Comparison of ENCODE assay signal across 1 cellular context in the genomic region with DNA sequence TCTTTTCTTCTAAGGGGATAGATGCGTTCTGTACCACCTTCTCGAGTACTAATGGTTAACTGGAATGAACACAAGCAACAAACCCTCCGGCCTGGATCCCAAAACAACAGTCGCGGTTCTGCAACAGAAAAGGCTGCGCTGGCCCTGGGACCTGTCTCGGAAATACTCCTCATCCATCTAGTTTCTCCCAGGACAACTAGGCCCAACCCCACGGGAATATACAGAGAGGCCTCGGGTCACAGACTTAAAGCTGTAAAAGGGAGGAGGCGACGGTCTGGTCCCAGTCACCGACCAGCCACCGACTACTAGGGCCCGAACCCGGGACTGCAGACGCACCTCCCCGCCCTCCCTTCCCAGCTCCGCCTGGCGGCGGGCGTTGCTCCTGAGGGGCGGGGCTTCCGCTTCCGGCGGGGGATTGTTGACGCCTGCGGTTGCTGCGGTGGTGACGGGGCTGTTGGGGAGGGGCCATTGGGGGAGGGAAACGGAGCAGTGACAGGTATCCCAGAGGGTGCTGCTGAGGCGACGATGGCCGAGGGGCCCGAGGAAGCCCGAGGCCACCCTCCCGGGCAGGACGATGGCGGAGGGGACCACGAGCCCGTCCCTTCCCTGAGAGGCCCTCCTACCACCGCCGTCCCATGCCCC.
A peak's percentile ranks its signal among the peaks of the same experiment; 100 is the strongest.
TF ChIP-seq lines count a peak whose summit lies in the region.

A gene with protein sequence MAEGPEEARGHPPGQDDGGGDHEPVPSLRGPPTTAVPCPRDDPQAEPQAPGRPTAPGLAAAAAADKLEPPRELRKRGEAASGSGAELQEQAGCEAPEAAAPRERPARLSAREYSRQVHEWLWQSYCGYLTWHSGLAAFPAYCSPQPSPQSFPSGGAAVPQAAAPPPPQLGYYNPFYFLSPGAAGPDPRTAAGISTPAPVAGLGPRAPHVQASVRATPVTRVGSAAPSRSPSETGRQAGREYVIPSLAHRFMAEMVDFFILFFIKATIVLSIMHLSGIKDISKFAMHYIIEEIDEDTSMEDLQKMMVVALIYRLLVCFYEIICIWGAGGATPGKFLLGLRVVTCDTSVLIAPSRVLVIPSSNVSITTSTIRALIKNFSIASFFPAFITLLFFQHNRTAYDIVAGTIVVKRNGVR (plus strand): TSS at position 418 of the 642 bp plus-strand sequence. CDS start 108 bp downstream, at position 526.

TF ChIP-seq in HepG2, 621 proteins besides CTCF, POLR2A, EP300 and RAD21 (continued from another document and continues in another):
- TF ChIP-seq, protein P1, sequence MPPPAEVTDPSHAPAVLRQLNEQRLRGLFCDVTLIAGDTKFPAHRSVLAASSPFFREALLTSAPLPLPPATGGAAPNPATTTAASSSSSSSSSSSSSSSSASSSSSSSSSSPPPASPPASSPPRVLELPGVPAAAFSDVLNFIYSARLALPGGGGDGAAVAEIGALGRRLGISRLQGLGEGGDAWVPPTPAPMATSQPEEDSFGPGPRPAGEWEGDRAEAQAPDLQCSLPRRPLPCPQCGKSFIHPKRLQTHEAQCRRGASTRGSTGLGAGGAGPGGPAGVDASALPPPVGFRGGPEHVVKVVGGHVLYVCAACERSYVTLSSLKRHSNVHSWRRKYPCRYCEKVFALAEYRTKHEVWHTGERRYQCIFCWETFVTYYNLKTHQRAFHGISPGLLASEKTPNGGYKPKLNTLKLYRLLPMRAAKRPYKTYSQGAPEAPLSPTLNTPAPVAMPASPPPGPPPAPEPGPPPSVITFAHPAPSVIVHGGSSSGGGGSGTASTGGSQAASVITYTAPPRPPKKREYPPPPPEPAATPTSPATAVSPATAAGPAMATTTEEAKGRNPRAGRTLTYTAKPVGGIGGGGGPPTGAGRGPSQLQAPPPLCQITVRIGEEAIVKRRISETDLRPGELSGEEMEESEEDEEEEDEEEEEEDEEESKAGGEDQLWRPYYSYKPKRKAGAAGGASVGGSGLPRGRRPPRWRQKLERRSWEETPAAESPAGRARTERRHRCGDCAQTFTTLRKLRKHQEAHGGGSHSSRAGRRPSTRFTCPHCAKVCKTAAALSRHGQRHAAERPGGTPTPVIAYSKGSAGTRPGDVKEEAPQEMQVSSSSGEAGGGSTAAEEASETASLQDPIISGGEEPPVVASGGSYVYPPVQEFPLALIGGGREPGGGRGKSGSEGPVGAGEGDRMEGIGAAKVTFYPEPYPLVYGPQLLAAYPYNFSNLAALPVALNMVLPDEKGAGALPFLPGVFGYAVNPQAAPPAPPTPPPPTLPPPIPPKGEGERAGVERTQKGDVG (CRISPR knock-in tag; IDR thresholded peaks at IDR 0.05; ENCODE audit: borderline replicate concordance): 0 out of 2 replicates have a peak, but pooled peaks have one; percentile 80
- no peak for TF ChIP-seq MAFF (IDR thresholded peaks at IDR 0.05; ENCODE audit: low read depth, low read length)
- TF ChIP-seq DPF2 (CRISPR knock-in tag; IDR thresholded peaks at IDR 0.05; ENCODE audit: borderline replicate concordance, low read depth): 0 out of 2 replicates have a peak, but pooled peaks have one; percentile 54
- TF ChIP-seq FLYWCH1 (CRISPR knock-in tag; IDR thresholded peaks at IDR 0.05): no peak
- TF ChIP-seq NR2C2 (CRISPR knock-in tag; IDR thresholded peaks at IDR 0.05; ENCODE audit: borderline replicate concordance): peak; percentile 57; the same call in 1 of the 2 replicates
- TF ChIP-seq NRL (CRISPR knock-in tag; IDR thresholded peaks at IDR 0.05; ENCODE audit: borderline replicate concordance): no peak; the same call in 1 of the 2 replicates
- no peak for TF ChIP-seq HMG20B (CRISPR knock-in tag; conservative IDR thresholded peaks at IDR 0.05)
- no peak for TF ChIP-seq ZNF253 (CRISPR knock-in tag; IDR thresholded peaks at IDR 0.05; ENCODE audit: borderline replicate concordance)
- TF ChIP-seq MTA3 (CRISPR knock-in tag; IDR thresholded peaks at IDR 0.05): no peak
- 0 out of 2 replicates have a peak, but pooled peaks have one; percentile 33 for TF ChIP-seq ZNF44 (CRISPR knock-in tag; IDR thresholded peaks at IDR 0.05)
- no peak for TF ChIP-seq MAF1 (CRISPR knock-in tag; IDR thresholded peaks at IDR 0.05; ENCODE audit: borderline replicate concordance)
- peak; percentile 79; the same call in 1 of the 2 replicates for TF ChIP-seq ZFP1 (CRISPR knock-in tag; IDR thresholded peaks at IDR 0.05)
- peak; percentile 63 for TF ChIP-seq TEAD3 (CRISPR knock-in tag; optimal IDR thresholded peaks at IDR 0.05; ENCODE audit: borderline replicate concordance)
- TF ChIP-seq HOXA9 (CRISPR knock-in tag; IDR thresholded peaks at IDR 0.05; ENCODE audit: borderline replicate concordance): no peak; the same call in 1 of the 2 replicates
- TF ChIP-seq, protein P2, sequence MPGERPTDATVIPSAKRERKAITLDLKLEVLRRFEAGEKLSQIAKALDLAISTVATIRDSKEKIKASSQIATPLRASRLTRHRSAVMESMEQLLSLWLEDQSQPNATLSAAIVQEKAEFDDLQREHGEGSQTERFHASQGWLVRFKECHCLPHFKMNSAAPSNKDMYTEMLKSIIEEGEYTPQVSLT (CRISPR knock-in tag; IDR thresholded peaks at IDR 0.05; ENCODE audit: borderline replicate concordance, low read depth): no peak
- TF ChIP-seq, protein P3, sequence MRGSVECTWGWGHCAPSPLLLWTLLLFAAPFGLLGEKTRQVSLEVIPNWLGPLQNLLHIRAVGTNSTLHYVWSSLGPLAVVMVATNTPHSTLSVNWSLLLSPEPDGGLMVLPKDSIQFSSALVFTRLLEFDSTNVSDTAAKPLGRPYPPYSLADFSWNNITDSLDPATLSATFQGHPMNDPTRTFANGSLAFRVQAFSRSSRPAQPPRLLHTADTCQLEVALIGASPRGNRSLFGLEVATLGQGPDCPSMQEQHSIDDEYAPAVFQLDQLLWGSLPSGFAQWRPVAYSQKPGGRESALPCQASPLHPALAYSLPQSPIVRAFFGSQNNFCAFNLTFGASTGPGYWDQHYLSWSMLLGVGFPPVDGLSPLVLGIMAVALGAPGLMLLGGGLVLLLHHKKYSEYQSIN (CRISPR knock-in tag; IDR thresholded peaks at IDR 0.05; ENCODE audit: borderline replicate concordance): no peak
- TF ChIP-seq ZNF747 (CRISPR knock-in tag; IDR thresholded peaks at IDR 0.05; ENCODE audit: borderline replicate concordance): 0 out of 2 replicates have a peak, but pooled peaks have one; percentile 58
- no peak for TF ChIP-seq ZNF749 (CRISPR knock-in tag; IDR thresholded peaks at IDR 0.05; ENCODE audit: borderline replicate concordance)
- TF ChIP-seq, protein P4, sequence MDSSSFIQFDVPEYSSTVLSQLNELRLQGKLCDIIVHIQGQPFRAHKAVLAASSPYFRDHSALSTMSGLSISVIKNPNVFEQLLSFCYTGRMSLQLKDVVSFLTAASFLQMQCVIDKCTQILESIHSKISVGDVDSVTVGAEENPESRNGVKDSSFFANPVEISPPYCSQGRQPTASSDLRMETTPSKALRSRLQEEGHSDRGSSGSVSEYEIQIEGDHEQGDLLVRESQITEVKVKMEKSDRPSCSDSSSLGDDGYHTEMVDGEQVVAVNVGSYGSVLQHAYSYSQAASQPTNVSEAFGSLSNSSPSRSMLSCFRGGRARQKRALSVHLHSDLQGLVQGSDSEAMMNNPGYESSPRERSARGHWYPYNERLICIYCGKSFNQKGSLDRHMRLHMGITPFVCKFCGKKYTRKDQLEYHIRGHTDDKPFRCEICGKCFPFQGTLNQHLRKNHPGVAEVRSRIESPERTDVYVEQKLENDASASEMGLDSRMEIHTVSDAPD (CRISPR knock-in tag; IDR thresholded peaks at IDR 0.05): no peak
- TF ChIP-seq ISX (CRISPR knock-in tag; conservative IDR thresholded peaks at IDR 0.05): no peak
- TF ChIP-seq, protein P5, sequence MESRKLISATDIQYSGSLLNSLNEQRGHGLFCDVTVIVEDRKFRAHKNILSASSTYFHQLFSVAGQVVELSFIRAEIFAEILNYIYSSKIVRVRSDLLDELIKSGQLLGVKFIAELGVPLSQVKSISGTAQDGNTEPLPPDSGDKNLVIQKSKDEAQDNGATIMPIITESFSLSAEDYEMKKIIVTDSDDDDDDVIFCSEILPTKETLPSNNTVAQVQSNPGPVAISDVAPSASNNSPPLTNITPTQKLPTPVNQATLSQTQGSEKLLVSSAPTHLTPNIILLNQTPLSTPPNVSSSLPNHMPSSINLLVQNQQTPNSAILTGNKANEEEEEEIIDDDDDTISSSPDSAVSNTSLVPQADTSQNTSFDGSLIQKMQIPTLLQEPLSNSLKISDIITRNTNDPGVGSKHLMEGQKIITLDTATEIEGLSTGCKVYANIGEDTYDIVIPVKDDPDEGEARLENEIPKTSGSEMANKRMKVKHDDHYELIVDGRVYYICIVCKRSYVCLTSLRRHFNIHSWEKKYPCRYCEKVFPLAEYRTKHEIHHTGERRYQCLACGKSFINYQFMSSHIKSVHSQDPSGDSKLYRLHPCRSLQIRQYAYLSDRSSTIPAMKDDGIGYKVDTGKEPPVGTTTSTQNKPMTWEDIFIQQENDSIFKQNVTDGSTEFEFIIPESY (CRISPR knock-in tag; IDR thresholded peaks at IDR 0.05): peak; percentile 83
- peak; percentile 60 for TF ChIP-seq MED13 (CRISPR knock-in tag; IDR thresholded peaks at IDR 0.05)
- TF ChIP-seq ZNF552 (CRISPR knock-in tag; IDR thresholded peaks at IDR 0.05; ENCODE audit: borderline replicate concordance): no peak; the same call in 1 of the 2 replicates
- no peak for TF ChIP-seq SP1 (IDR thresholded peaks at IDR 0.05)
- TF ChIP-seq SP1 (CRISPR knock-in tag; IDR thresholded peaks at IDR 0.05): peak; percentile 84
- TF ChIP-seq, protein P6, sequence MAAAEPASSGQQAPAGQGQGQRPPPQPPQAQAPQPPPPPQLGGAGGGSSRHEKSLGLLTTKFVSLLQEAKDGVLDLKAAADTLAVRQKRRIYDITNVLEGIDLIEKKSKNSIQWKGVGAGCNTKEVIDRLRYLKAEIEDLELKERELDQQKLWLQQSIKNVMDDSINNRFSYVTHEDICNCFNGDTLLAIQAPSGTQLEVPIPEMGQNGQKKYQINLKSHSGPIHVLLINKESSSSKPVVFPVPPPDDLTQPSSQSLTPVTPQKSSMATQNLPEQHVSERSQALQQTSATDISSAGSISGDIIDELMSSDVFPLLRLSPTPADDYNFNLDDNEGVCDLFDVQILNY (CRISPR knock-in tag; conservative IDR thresholded peaks at IDR 0.05): peak; percentile 36; the same call in 1 of the 2 replicates
- TF ChIP-seq, protein P7, sequence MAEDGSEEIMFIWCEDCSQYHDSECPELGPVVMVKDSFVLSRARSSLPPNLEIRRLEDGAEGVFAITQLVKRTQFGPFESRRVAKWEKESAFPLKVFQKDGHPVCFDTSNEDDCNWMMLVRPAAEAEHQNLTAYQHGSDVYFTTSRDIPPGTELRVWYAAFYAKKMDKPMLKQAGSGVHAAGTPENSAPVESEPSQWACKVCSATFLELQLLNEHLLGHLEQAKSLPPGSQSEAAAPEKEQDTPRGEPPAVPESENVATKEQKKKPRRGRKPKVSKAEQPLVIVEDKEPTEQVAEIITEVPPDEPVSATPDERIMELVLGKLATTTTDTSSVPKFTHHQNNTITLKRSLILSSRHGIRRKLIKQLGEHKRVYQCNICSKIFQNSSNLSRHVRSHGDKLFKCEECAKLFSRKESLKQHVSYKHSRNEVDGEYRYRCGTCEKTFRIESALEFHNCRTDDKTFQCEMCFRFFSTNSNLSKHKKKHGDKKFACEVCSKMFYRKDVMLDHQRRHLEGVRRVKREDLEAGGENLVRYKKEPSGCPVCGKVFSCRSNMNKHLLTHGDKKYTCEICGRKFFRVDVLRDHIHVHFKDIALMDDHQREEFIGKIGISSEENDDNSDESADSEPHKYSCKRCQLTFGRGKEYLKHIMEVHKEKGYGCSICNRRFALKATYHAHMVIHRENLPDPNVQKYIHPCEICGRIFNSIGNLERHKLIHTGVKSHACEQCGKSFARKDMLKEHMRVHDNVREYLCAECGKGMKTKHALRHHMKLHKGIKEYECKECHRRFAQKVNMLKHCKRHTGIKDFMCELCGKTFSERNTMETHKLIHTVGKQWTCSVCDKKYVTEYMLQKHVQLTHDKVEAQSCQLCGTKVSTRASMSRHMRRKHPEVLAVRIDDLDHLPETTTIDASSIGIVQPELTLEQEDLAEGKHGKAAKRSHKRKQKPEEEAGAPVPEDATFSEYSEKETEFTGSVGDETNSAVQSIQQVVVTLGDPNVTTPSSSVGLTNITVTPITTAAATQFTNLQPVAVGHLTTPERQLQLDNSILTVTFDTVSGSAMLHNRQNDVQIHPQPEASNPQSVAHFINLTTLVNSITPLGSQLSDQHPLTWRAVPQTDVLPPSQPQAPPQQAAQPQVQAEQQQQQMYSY (CRISPR knock-in tag; IDR thresholded peaks at IDR 0.05): no peak
- TF ChIP-seq HNRNPL (IDR thresholded peaks at IDR 0.05; ENCODE audit: low read depth, low read length): no peak
- TF ChIP-seq ZMAT3 (CRISPR knock-in tag; conservative IDR thresholded peaks at IDR 0.05): peak; percentile 56; the same call in 1 of the 2 replicates
- TF ChIP-seq EEA1 (CRISPR knock-in tag; IDR thresholded peaks at IDR 0.05; ENCODE audit: borderline replicate concordance): peak; percentile 47; the same call in 1 of the 2 replicates
- TF ChIP-seq RFX1 (IDR thresholded peaks at IDR 0.05): no peak
- no peak; the same call in 1 of the 2 replicates for TF ChIP-seq ZNF557 (CRISPR knock-in tag; IDR thresholded peaks at IDR 0.05)
- TF ChIP-seq DMAP1 (CRISPR knock-in tag; IDR thresholded peaks at IDR 0.05): peak; percentile 48; the same call in 1 of the 2 replicates
- TF ChIP-seq HES4 (CRISPR knock-in tag; IDR thresholded peaks at IDR 0.05; ENCODE audit: borderline replicate concordance): peak; percentile 95
- TF ChIP-seq, protein P8, sequence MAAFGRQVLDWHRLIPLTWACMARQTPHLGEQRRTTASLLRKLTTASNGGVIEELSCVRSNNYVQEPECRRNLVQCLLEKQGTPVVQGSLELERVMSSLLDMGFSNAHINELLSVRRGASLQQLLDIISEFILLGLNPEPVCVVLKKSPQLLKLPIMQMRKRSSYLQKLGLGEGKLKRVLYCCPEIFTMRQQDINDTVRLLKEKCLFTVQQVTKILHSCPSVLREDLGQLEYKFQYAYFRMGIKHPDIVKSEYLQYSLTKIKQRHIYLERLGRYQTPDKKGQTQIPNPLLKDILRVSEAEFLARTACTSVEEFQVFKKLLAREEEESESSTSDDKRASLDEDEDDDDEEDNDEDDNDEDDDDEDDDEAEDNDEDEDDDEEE (CRISPR knock-in tag; IDR thresholded peaks at IDR 0.05): peak; percentile 96
- peak; percentile 82 for TF ChIP-seq TOPORS (CRISPR knock-in tag; IDR thresholded peaks at IDR 0.05)
- TF ChIP-seq, protein P9, sequence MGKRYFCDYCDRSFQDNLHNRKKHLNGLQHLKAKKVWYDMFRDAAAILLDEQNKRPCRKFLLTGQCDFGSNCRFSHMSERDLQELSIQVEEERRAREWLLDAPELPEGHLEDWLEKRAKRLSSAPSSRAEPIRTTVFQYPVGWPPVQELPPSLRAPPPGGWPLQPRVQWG (CRISPR knock-in tag; IDR thresholded peaks at IDR 0.05; ENCODE audit: borderline replicate concordance, low read depth): no peak
- peak; percentile 37 for TF ChIP-seq MED8 (CRISPR knock-in tag; IDR thresholded peaks at IDR 0.05; ENCODE audit: insufficient replicate concordance)
- peak; percentile 94 for TF ChIP-seq FOXK1 (CRISPR knock-in tag; IDR thresholded peaks at IDR 0.05; ENCODE audit: borderline replicate concordance, low read depth)
